Comparison of ENCODE assay signal across 8 cellular contexts in genomic region chr2:136025057-136025973, GRCh38. TPM values are rescaled to one million over a fixed set of nuclear protein-coding genes. Genes with fewer than 3 reads are reported as not detected.
A peak's percentile ranks its signal among the peaks of the same experiment; 100 is the strongest.
DNase-seq lines count a peak whose midpoint lies in the region; ATAC-seq and TF ChIP-seq lines count a peak whose summit lies in the region.

No MANE protein-coding gene starts in this region.

- H3K27ac ChIP-seq in adrenal gland: no peak overlapping the region
- no peak overlapping the region for H3K27ac ChIP-seq in right atrium auricular region
- H3K27ac ChIP-seq in trophoblast cell (ENCODE audit: low read depth, low read length): peak overlapping the region; percentile 86

- H2AFZ ChIP-seq in trophoblast cell (ENCODE audit: insufficient read depth, low read length, poor library complexity): peak overlapping the region; percentile 92

- intact Hi-C loops in adrenal gland (cut with DNase I): no loop called here

- no peaks in the 10 kb centered on the region for H3K79me2 ChIP-seq in trophoblast cell (ENCODE audit: control insufficient read depth, insufficient read depth, low read length, poor library complexity)

- peaks cover 8% of the 10 kb centered on the region; the same call in 1 of the 2 replicates for H3K4me1 ChIP-seq in BE2C
- peaks cover 0 to 6% of the 10 kb centered on the region in 2 donors for H3K4me1 ChIP-seq in adrenal gland (replicated peaks in 1 of 2)
- peaks cover 0 to 9% of the 10 kb centered on the region in 2 donors for H3K4me1 ChIP-seq in right atrium auricular region
- H3K4me1 ChIP-seq in trophoblast cell (ENCODE audit: control insufficient read depth in 1 of 2, insufficient read depth in 2 of 2, low read length in 2 of 2): peaks cover 8 to 9% of the 10 kb centered on the region in 2 experiments

- DNase-seq in BE2C (peak; percentile 83), NCI-H2196 (lab: John Stamatoyannopoulos, UW; ENCODE audit: unreplicated experiment) (peak; percentile 77), adrenal gland (peak; percentile 49 to 89 (median 71)), right atrium auricular region (ENCODE audit: low spot score) (peak; percentile 60), trophoblast cell (peak; percentile 49 to 68)
- DNase-seq in stimulated activated naive CD4-positive, alpha-beta T cell treated with Interleukin-2 at 50 U/mL for 16 hours (lab: John Stamatoyannopoulos, UW): no peak

- H3K4ac ChIP-seq in trophoblast cell (ENCODE audit: low read depth, low read length): no peak overlapping the region

- H2BK120ac ChIP-seq in trophoblast cell (ENCODE audit: insufficient read depth, low read length, poor library complexity): peak overlapping the region; percentile 81

- peak overlapping the region; percentile 68 for H3K14ac ChIP-seq in trophoblast cell (ENCODE audit: low read length)

- peak overlapping the region; percentile 89 for H4K8ac ChIP-seq in trophoblast cell (ENCODE audit: low read depth, low read length)

- peak overlapping the region; percentile 52 for H2BK5ac ChIP-seq in trophoblast cell (ENCODE audit: low read depth, low read length, poor library complexity)

- no peak overlapping the region for H3K23ac ChIP-seq in trophoblast cell (ENCODE audit: low read length)

- peaks cover 10% of the 10 kb centered on the region for H3K79me1 ChIP-seq in trophoblast cell (ENCODE audit: low read length)

- peak overlapping the region; percentile 88 for H4K91ac ChIP-seq in trophoblast cell (ENCODE audit: low read depth, low read length)

- peak overlapping the region; percentile 80 for H4K12ac ChIP-seq in trophoblast cell (ENCODE audit: low read depth, low read length)

- H2BK12ac ChIP-seq in trophoblast cell (ENCODE audit: low read length): peak overlapping the region; percentile 77

- peak overlapping the region; percentile 47 for H3K9ac ChIP-seq in trophoblast cell (ENCODE audit: low read length)

- peak overlapping the region; percentile 70 for H3K4me2 ChIP-seq in trophoblast cell (ENCODE audit: low read length)

- no peaks in the 10 kb centered on the region for H3K27me3 ChIP-seq in BE2C
- no peaks in the 10 kb centered on the region for H3K27me3 ChIP-seq in adrenal gland
- H3K27me3 ChIP-seq in right atrium auricular region: no peaks in the 10 kb centered on the region
- H3K27me3 ChIP-seq in trophoblast cell (ENCODE audit: insufficient read depth, low read length): no peaks in the 10 kb centered on the region

- H2AK5ac ChIP-seq in trophoblast cell (ENCODE audit: low read length): no peak overlapping the region

- TF ChIP-seq CTCF in BE2C (IDR thresholded peaks at IDR 0.05; ENCODE audit: low read depth, low read length) (no peak), adrenal gland (IDR thresholded peaks at IDR 0.05) (no peak), right atrium auricular region (IDR thresholded peaks at IDR 0.05) (no peak)

- H3K36me3 ChIP-seq in BE2C: no peaks in the 10 kb centered on the region
- no peaks in the 10 kb centered on the region for H3K36me3 ChIP-seq in adrenal gland (replicated peaks in 1 of 2)
- no peaks in the 10 kb centered on the region for H3K36me3 ChIP-seq in right atrium auricular region
- H3K36me3 ChIP-seq in trophoblast cell (ENCODE audit: control insufficient read depth in 1 of 2, insufficient read depth in 2 of 2, low read length in 2 of 2): no peaks in the 10 kb centered on the region

- WGBS in adrenal gland, 4 donors: 43 to 61% (median 48%) methylated on average over 28 to 43 of the region's 43 CpGs
- no CpG with 5 or more reads among the region's 43 CpGs for WGBS in trophoblast cell (ENCODE audit: extremely low coverage, insufficient coverage, insufficient read length)

- H3K4me3 ChIP-seq in BE2C (ENCODE audit: low read depth, low read length) (peak overlapping the region; percentile 28), adrenal gland (no peak overlapping the region), right atrium auricular region (peak overlapping the region in 1 of 2 donors; percentile 25), trophoblast cell (ENCODE audit: low read depth, low read length) (no peak overlapping the region)

- TF ChIP-seq POLR2A in adrenal gland (IDR thresholded peaks at IDR 0.05): no peak

- ATAC-seq in GM21723 (IDR thresholded peaks at IDR 0.05; ENCODE audit: unreplicated experiment): peak; percentile 53
- ATAC-seq in HG03520 (IDR thresholded peaks at IDR 0.05; ENCODE audit: unreplicated experiment): no peak

- no peaks in the 10 kb centered on the region for H3K9me3 ChIP-seq in BE2C
- H3K9me3 ChIP-seq in adrenal gland (replicated peaks in 1 of 3): no peaks in the 10 kb centered on the region
- H3K9me3 ChIP-seq in right atrium auricular region: no peaks in the 10 kb centered on the region
- peaks cover 2% of the 10 kb centered on the region for H3K9me3 ChIP-seq in trophoblast cell (ENCODE audit: insufficient read depth, low read depth, low read length)

- peak overlapping the region; percentile 61 for H3K18ac ChIP-seq in trophoblast cell (ENCODE audit: low read length)

RNA-seq across cellular contexts. Expression of gene DARS1, which starts 39.9 kb away (rescaled TPM):
- polyA plus RNA-seq in BE2C (2012; ENCODE audit: insufficient read depth, insufficient read length, low read depth): 68.1 TPM
- total RNA-seq in adrenal gland (10 to 100 TPM; 50.6 to 90.3 (median 72.2) TPM), right atrium auricular region (10 to 100 TPM; 42.4 to 57.8 TPM)
- 100 to 1,000 TPM in 2 of 3 donors, 10 to 100 TPM in 1; 94.3 to 159 (median 146) TPM for polyA plus RNA-seq in adrenal gland
- polyA plus RNA-seq in trophoblast cell (2013): 90.1 and 92.5 TPM in 2 replicates
